In the genomic region with DNA sequence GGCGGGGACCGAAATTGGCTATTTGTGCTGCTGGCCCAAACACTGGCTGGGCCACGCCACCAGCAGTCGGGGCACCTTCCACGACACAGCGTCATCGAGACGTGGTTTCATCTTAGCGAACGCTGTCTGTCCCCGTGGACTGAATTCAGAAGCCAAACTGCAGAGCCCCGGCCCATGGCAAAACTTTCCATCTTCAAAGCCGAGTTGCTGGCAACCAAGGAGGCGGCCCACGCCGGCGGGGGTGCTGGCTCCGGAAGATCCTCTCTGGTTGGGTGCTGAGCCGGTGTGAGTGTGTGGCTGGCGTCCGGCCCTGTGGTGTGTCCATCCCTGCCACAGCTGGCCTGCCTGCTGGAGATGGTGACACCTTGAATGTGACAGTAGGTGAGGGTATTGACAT, we compare ENCODE assay signal across 1 cellular context.
TF ChIP-seq lines count a peak whose summit lies in the region.

No MANE protein-coding gene starts in this region.

TF ChIP-seq in GM23338, 12 proteins besides CTCF, POLR2A, EP300 and RAD21 (continued from another document):
- TF ChIP-seq, protein P1, sequence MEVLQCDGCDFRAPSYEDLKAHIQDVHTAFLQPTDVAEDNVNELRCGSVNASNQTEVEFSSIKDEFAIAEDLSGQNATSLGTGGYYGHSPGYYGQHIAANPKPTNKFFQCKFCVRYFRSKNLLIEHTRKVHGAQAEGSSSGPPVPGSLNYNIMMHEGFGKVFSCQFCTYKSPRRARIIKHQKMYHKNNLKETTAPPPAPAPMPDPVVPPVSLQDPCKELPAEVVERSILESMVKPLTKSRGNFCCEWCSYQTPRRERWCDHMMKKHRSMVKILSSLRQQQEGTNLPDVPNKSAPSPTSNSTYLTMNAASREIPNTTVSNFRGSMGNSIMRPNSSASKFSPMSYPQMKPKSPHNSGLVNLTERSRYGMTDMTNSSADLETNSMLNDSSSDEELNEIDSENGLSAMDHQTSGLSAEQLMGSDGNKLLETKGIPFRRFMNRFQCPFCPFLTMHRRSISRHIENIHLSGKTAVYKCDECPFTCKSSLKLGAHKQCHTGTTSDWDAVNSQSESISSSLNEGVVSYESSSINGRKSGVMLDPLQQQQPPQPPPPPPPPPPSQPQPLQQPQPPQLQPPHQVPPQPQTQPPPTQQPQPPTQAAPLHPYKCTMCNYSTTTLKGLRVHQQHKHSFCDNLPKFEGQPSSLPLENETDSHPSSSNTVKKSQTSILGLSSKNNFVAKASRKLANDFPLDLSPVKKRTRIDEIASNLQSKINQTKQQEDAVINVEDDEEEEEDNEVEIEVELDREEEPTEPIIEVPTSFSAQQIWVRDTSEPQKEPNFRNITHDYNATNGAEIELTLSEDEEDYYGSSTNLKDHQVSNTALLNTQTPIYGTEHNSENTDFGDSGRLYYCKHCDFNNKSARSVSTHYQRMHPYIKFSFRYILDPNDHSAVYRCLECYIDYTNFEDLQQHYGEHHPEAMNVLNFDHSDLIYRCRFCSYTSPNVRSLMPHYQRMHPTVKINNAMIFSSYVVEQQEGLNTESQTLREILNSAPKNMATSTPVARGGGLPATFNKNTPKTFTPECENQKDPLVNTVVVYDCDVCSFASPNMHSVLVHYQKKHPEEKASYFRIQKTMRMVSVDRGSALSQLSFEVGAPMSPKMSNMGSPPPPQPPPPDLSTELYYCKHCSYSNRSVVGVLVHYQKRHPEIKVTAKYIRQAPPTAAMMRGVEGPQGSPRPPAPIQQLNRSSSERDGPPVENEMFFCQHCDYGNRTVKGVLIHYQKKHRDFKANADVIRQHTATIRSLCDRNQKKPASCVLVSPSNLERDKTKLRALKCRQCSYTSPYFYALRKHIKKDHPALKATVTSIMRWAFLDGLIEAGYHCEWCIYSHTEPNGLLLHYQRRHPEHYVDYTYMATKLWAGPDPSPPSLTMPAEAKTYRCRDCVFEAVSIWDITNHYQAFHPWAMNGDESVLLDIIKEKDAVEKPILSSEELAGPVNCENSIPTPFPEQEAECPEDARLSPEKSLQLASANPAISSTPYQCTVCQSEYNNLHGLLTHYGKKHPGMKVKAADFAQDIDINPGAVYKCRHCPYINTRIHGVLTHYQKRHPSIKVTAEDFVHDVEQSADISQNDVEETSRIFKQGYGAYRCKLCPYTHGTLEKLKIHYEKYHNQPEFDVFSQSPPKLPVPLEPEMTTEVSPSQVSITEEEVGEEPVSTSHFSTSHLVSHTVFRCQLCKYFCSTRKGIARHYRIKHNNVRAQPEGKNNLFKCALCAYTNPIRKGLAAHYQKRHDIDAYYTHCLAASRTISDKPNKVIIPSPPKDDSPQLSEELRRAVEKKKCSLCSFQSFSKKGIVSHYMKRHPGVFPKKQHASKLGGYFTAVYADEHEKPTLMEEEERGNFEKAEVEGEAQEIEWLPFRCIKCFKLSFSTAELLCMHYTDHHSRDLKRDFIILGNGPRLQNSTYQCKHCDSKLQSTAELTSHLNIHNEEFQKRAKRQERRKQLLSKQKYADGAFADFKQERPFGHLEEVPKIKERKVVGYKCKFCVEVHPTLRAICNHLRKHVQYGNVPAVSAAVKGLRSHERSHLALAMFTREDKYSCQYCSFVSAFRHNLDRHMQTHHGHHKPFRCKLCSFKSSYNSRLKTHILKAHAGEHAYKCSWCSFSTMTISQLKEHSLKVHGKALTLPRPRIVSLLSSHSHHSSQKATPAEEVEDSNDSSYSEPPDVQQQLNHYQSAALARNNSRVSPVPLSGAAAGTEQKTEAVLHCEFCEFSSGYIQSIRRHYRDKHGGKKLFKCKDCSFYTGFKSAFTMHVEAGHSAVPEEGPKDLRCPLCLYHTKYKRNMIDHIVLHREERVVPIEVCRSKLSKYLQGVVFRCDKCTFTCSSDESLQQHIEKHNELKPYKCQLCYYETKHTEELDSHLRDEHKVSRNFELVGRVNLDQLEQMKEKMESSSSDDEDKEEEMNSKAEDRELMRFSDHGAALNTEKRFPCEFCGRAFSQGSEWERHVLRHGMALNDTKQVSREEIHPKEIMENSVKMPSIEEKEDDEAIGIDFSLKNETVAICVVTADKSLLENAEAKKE (CRISPR knock-in tag; IDR thresholded peaks at IDR 0.05) = no peak
- TF ChIP-seq ZNF331 (CRISPR knock-in tag; IDR thresholded peaks at IDR 0.05; ENCODE audit: low read depth) (no peak), NANOG (IDR thresholded peaks at IDR 0.05; ENCODE audit: borderline replicate concordance) (no peak), EZH2 (IDR thresholded peaks at IDR 0.05; ENCODE audit: low read depth, unreplicated experiment) (no peak), CREB1 (CRISPR knock-in tag; IDR thresholded peaks at IDR 0.05; ENCODE audit: low read depth) (no peak), ZNF114 (CRISPR knock-in tag; IDR thresholded peaks at IDR 0.05) (no peak)
TF ChIP-seq in GM23338: peak in this region for 0.
